13 cellular contexts compared by ENCODE assay signal in the genomic region with DNA sequence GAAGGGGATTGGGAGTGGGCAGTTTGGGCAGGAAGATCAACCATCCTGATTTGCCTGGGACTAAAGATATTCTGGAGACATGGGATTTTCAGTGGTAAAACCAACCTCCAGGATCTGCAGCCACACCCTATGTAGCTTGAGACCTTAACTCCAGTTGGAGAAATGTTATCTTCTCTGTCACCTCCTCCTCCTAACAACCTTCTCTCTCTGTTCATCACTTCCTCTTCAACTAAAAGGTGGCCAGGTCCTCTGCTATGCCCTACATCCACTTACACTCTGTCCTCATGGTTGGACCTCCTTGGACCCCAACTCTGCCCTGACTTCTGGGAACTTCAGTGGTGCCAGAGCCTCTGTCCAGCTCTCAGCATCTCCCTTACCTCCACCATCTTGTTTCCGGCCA.
"Had no signal": no experiment of that assay in that cellular context is flagged by ENCODE, and none has a peak within 500 bp of the region (broad histone marks: within the 10 kb centered on the region; RNA-seq: fewer than 3 reads in every experiment).

No MANE protein-coding gene starts in this region.

- H3K27ac Mint-ChIP-seq: activated CD4-positive, alpha-beta T cell treated with anti-CD3 and anti-CD28 coated beads, Interleukin-2, amount 10 ng/mL, durations not matched to agents 7 days and 5 days; activated T-helper 1 cell treated with anti-CD3 and anti-CD28 coated beads, Interleukin-12 subunit alpha, Interleukin-12 subunit beta, Interleukin-2, Interleukin-4 antibody, amounts not matched to agents 30 ng/mL and 10 ng/mL and 1 ng/mL, durations not matched to agents 14 hours and 24 hours and 36 hours; endodermal cell; stimulated activated naive B cell treated with anti-CD40 and anti-IgM and Interleukin-4, amounts not matched to agents 10 μg/mL and 1 μg/mL and 100 μg/mL, for 72 hours had no signal

- H3K27me3 ChIP-seq: ascending aorta, dorsolateral prefrontal cortex, transverse colon had no signal

- H3K27ac ChIP-seq: ascending aorta, parathyroid adenoma, transverse colon had no signal

- DNase-seq: activated CD4-positive, alpha-beta T cell treated with anti-CD3 and anti-CD28 coated beads, Interleukin-2, amount 10 ng/mL, durations not matched to agents 7 days and 5 days; dorsolateral prefrontal cortex; endodermal cell; left colon; stimulated activated CD4-positive, alpha-beta T cell treated with anti-CD3 and anti-CD28 coated beads, Interleukin-4, amount 100 ng/mL, for 1 hour; stimulated activated naive B cell treated with anti-CD40 and anti-IgM and Interleukin-4, amounts not matched to agents 10 μg/mL and 1 μg/mL and 100 μg/mL, for 72 hours; substantia nigra; transverse colon had no signal

- H3K79me2 ChIP-seq: parathyroid adenoma had no signal

- H3K9me3 ChIP-seq: ascending aorta, transverse colon had no signal

- H3K36me3 ChIP-seq: ascending aorta, transverse colon had no signal

- H2AFZ ChIP-seq: parathyroid adenoma had no signal

- ATAC-seq: left colon; stimulated activated naive B cell treated with anti-CD40 and anti-IgM and Interleukin-4, amounts not matched to agents 10 μg/mL and 1 μg/mL and 100 μg/mL, for 72 hours had no signal

- H3K4me3 Mint-ChIP-seq: activated CD4-positive, alpha-beta T cell treated with anti-CD3 and anti-CD28 coated beads, Interleukin-2, amount 10 ng/mL, durations not matched to agents 7 days and 5 days; activated T-helper 1 cell treated with anti-CD3 and anti-CD28 coated beads, Interleukin-12 subunit alpha, Interleukin-12 subunit beta, Interleukin-2, Interleukin-4 antibody, amounts not matched to agents 30 ng/mL and 10 ng/mL and 1 ng/mL, durations not matched to agents 14 hours and 24 hours and 36 hours; endodermal cell; neural crest cell; stimulated activated naive B cell treated with anti-CD40 and anti-IgM and Interleukin-4, amounts not matched to agents 10 μg/mL and 1 μg/mL and 100 μg/mL, for 72 hours had no signal

- H3K4me3 ChIP-seq: ascending aorta, dorsolateral prefrontal cortex, lung, transverse colon had no signal

- H3K9ac ChIP-seq: parathyroid adenoma had no signal

- H3K36me3 Mint-ChIP-seq: stimulated activated naive B cell treated with anti-CD40 and anti-IgM and Interleukin-4, amounts not matched to agents 10 μg/mL and 1 μg/mL and 100 μg/mL, for 72 hours had no signal

- H3K9me3 Mint-ChIP-seq: activated T-helper 1 cell treated with anti-CD3 and anti-CD28 coated beads, Interleukin-12 subunit alpha, Interleukin-12 subunit beta, Interleukin-2, Interleukin-4 antibody, amounts not matched to agents 30 ng/mL and 10 ng/mL and 1 ng/mL, durations not matched to agents 14 hours and 24 hours and 36 hours; neural crest cell; stimulated activated naive B cell treated with anti-CD40 and anti-IgM and Interleukin-4, amounts not matched to agents 10 μg/mL and 1 μg/mL and 100 μg/mL, for 72 hours had no signal
